In genomic region chr15:35289029-35289617, GRCh38 we compare ENCODE assay signal across 8 cellular contexts.
DNase-seq lines count a peak whose midpoint lies in the region; ATAC-seq, FAIRE-seq and TF ChIP-seq lines count a peak whose summit lies in the region.

No MANE protein-coding gene starts in this region.

- no peaks in the 10 kb centered on the region for H3K36me3 ChIP-seq in ascending aorta
- H3K36me3 ChIP-seq in upper lobe of right lung, result no peaks in the 10 kb centered on the region

- H3K9me3 ChIP-seq in A549 (no peaks in the 10 kb centered on the region; the same call in 2 of the 3 replicates), ascending aorta (no peaks in the 10 kb centered on the region), upper lobe of right lung (no peaks in the 10 kb centered on the region)

- intact Hi-C loops in ascending aorta (cut with DNase I), result loop anchor here (2.0 kb wide), 1 partner anchor 156 kb away; no protein-coding TSS in a partner anchor
- intact Hi-C loops in upper lobe of right lung (cut with DNase I), result loop anchor here (10.0 kb wide), 1 partner anchor 156 kb away; no protein-coding TSS in a partner anchor
- intact Hi-C loops in CD14-positive monocyte (cut with micrococcal nuclease), result no loop called here

- H3K4me3 Mint-ChIP-seq in CD14-positive monocyte, result no peak overlapping the region

- POLR2A ChIA-PET in A549 (lab: Yijun Ruan, JAX), result interaction anchor here (0.7 to 1.2 kb wide), 2 partner anchors 155 to 256 kb away, joined by 3 to 5 read pairs; no protein-coding TSS in a partner anchor

- no peak overlapping the region for H3K4me3 ChIP-seq in A549
- H3K4me3 ChIP-seq in NB4 (ENCODE audit: low read depth, low read length), result no peak overlapping the region
- no peak overlapping the region for H3K4me3 ChIP-seq in ascending aorta
- no peak overlapping the region for H3K4me3 ChIP-seq in upper lobe of right lung

- TF ChIP-seq POLR2A in A549 (IDR thresholded peaks at IDR 0.05; ENCODE audit: low read length), result no peak
- TF ChIP-seq POLR2A in NB4 (IDR thresholded peaks at IDR 0.05; ENCODE audit: extremely low read depth, insufficient read length), result no peak

- no peaks in the 10 kb centered on the region for H3K4me1 Mint-ChIP-seq in CD14-positive monocyte

- no peak overlapping the region for H3K27ac ChIP-seq in A549
- H3K27ac ChIP-seq in ascending aorta, result no peak overlapping the region
- no peak overlapping the region for H3K27ac ChIP-seq in upper lobe of right lung

- H3K27ac Mint-ChIP-seq in CD14-positive monocyte, result no peak overlapping the region

- CTCF ChIA-PET in A549 (lab: Yijun Ruan, JAX), result interaction anchor here (0.6 to 3.2 kb wide), 21 partner anchors 8 to 431 kb away, joined by 3 to 41 read pairs (median 3); no protein-coding TSS in a partner anchor

- DNase-seq in A549 (ENCODE audit: low read depth in 1 of 2, low spot score in 1 of 2) (peak; percentile 42 to 72), NB4 (ENCODE audit: low read depth) (peak; percentile 51), ascending aorta (ENCODE audit: low spot score in 2 of 2) (no peak), inferior parietal cortex (ENCODE audit: extremely low spot score) (peak; percentile 65), upper lobe of right lung (no peak), activated T-cell treated with anti-CD3 and anti-CD28 coated beads for 4 hours (no peak), CD14-positive monocyte (ENCODE audit: low spot score) (no peak)

- peak; percentile 91 for TF ChIP-seq CTCF in A549 (IDR thresholded peaks at IDR 0.05)
- peak; percentile 71 for TF ChIP-seq CTCF in GM12872 (IDR thresholded peaks at IDR 0.05; ENCODE audit: insufficient read depth, low read depth, low read length)
- peak; percentile 52 for TF ChIP-seq CTCF in NB4 (IDR thresholded peaks at IDR 0.05; ENCODE audit: low read depth, low read length)
- peak; percentile 39 to 78 (median 60) for TF ChIP-seq CTCF in ascending aorta (IDR thresholded peaks at IDR 0.05)
- peak; percentile 75 for TF ChIP-seq CTCF in upper lobe of right lung (IDR thresholded peaks at IDR 0.05)
- no peak for TF ChIP-seq CTCF in CD14-positive monocyte (IDR thresholded peaks at IDR 0.05)

- H3K27me3 ChIP-seq in ascending aorta (no peaks in the 10 kb centered on the region), upper lobe of right lung (no peaks in the 10 kb centered on the region)

- no peaks in the 10 kb centered on the region for H3K36me3 Mint-ChIP-seq in CD14-positive monocyte

- H3K4me1 ChIP-seq in A549, result peaks cover 12% of the 10 kb centered on the region; the same call in 2 of the 3 replicates
- H3K4me1 ChIP-seq in ascending aorta, result peaks cover 0 to 2% of the 10 kb centered on the region in 2 donors
- no peaks in the 10 kb centered on the region for H3K4me1 ChIP-seq in upper lobe of right lung

- H3K4me2 ChIP-seq in A549, result no peak overlapping the region

- peaks cover 0 to 4% (median 0%) of the 10 kb centered on the region in 3 donors for H3K27me3 Mint-ChIP-seq in CD14-positive monocyte (ENCODE audit: low read depth in 3 of 3)

- TF ChIP-seq RAD21 in A549 (conservative IDR thresholded peaks at IDR 0.05 in 1 of 2, IDR thresholded peaks at IDR 0.05 in 1 of 2), result peak; percentile 94 to 95

- 37% methylated on average over 3 of the region's 3 CpGs for WGBS in A549 (ENCODE audit: missing lambda C conversion rate)

- H3K9me3 Mint-ChIP-seq in CD14-positive monocyte, result peaks cover 0 to 4% (median 0%) of the 10 kb centered on the region in 7 donors

- TF ChIP-seq EP300 in A549 (IDR thresholded peaks at IDR 0.05), result no peak

- peak; percentile 81 for FAIRE-seq in A549 (lab: Jason Lieb, UNC)

- peak; percentile 75 to 80; a peak in 5 of 6 replicates for ATAC-seq in A549
- peak; percentile 72 for ATAC-seq in upper lobe of right lung

TF ChIP-seq in A549, 52 proteins besides CTCF, POLR2A, EP300 and RAD21:
- TF ChIP-seq NPAS2 (CRISPR knock-in tag; IDR thresholded peaks at IDR 0.05; ENCODE audit: borderline replicate concordance) (no peak), SMC3 (IDR thresholded peaks at IDR 0.05) (peak; percentile 87), KDM1A (IDR thresholded peaks at IDR 0.05; ENCODE audit: low read depth) (no peak), RARB (CRISPR knock-in tag; IDR thresholded peaks at IDR 0.05) (no peak)

Comparison
In these comparisons a context has a peak if more than half of its experiments do, and no peak if none do; other contexts are left out.
1. DNase-seq: peak in A549 (2 of 2), NB4 (single experiment) and inferior parietal cortex (single experiment); none in ascending aorta (0 of 2), upper lobe of right lung (single experiment), activated T-cell treated with anti-CD3 and anti-CD28 coated beads for 4 hours (single experiment) and CD14-positive monocyte (single experiment).
2. intact Hi-C loops: an anchor here in ascending aorta (2.0 kb wide) and upper lobe of right lung (10.0 kb wide); none called in CD14-positive monocyte.